23 cellular contexts compared by ENCODE assay signal in genomic region chr9:103755986-103756385, GRCh38.
"Had no signal": no experiment of that assay in that cellular context is flagged by ENCODE, and none has a peak within 500 bp of the region (broad histone marks: within the 10 kb centered on the region; RNA-seq: fewer than 3 reads in every experiment).

No MANE protein-coding gene starts in this region.

- H3K27ac Mint-ChIP-seq: memory B cell; natural killer cell; progenitor cell of endocrine pancreas; stimulated activated memory B cell treated with anti-CD40 and anti-IgM and Interleukin-4, amounts not matched to agents 10 μg/mL and 1 μg/mL and 100 μg/mL, for 72 hours; type B pancreatic cell had no signal

- H3K4me3 ChIP-seq: dorsolateral prefrontal cortex, gastrocnemius medialis, lung, right atrium auricular region, testis, tibial artery had no signal

- H3K4me3 Mint-ChIP-seq: memory B cell; natural killer cell; neural crest cell; stimulated activated memory B cell treated with anti-CD40 and anti-IgM and Interleukin-4, amounts not matched to agents 10 μg/mL and 1 μg/mL and 100 μg/mL, for 72 hours; type B pancreatic cell had no signal

- H3K27me3 ChIP-seq: dorsolateral prefrontal cortex, gastrocnemius medialis, neutrophil, right atrium auricular region, testis, tibial artery had no signal

- H3K4me1 ChIP-seq: gastrocnemius medialis, parathyroid adenoma, right atrium auricular region, testis, tibial artery had no signal

- H3K27ac ChIP-seq: dorsolateral prefrontal cortex, gastrocnemius medialis, neutrophil, parathyroid adenoma, right atrium auricular region, testis, tibial artery had no signal

- DNase-seq: dorsolateral prefrontal cortex; effector CD4-positive, alpha-beta T cell; gastrocnemius medialis; head of caudate nucleus; kidney; natural killer cell; stimulated activated CD4-positive, alpha-beta T cell treated with anti-CD3 and anti-CD28 coated beads, Interleukin-2, amount 100 ng/mL, for 24 hours; stimulated activated CD4-positive, alpha-beta T cell treated with anti-CD3 and anti-CD28 coated beads, Interleukin-4, amount 100 ng/mL, for 24 hours; stimulated activated naive CD8-positive, alpha-beta T cell treated with anti-CD3 and anti-CD28 coated beads, Interleukin-15, Interleukin-2, amounts not matched to agents 100 U/mL and 50 U/mL, for 24 hours; substantia nigra; testis; tibial artery had no signal

- ATAC-seq: gastrocnemius medialis; left lobe of liver; natural killer cell; sciatic nerve; stimulated activated memory B cell treated with anti-CD40 and anti-IgM and Interleukin-4, amounts not matched to agents 10 μg/mL and 1 μg/mL and 100 μg/mL, for 72 hours; stimulated activated naive CD8-positive, alpha-beta T cell treated with anti-CD3 and anti-CD28 coated beads, Interleukin-15, Interleukin-2, amounts not matched to agents 100 U/mL and 50 U/mL, for 24 hours had no signal

- H2AFZ ChIP-seq: parathyroid adenoma had no signal

- H3K9me3 ChIP-seq: gastrocnemius medialis, neutrophil, testis, tibial artery had no signal

- H3K79me2 ChIP-seq: parathyroid adenoma had no signal

- H3K4me1 Mint-ChIP-seq: memory B cell; natural killer cell; stimulated activated memory B cell treated with anti-CD40 and anti-IgM and Interleukin-4, amounts not matched to agents 10 μg/mL and 1 μg/mL and 100 μg/mL, for 72 hours had no signal

- H3K27me3 Mint-ChIP-seq: memory B cell; progenitor cell of endocrine pancreas; stimulated activated memory B cell treated with anti-CD40 and anti-IgM and Interleukin-4, amounts not matched to agents 10 μg/mL and 1 μg/mL and 100 μg/mL, for 72 hours; type B pancreatic cell had no signal

- H3K9me3 Mint-ChIP-seq: neural crest cell; stimulated activated memory B cell treated with anti-CD40 and anti-IgM and Interleukin-4, amounts not matched to agents 10 μg/mL and 1 μg/mL and 100 μg/mL, for 72 hours; type B pancreatic cell had no signal

- H3K36me3 Mint-ChIP-seq: memory B cell; natural killer cell; stimulated activated memory B cell treated with anti-CD40 and anti-IgM and Interleukin-4, amounts not matched to agents 10 μg/mL and 1 μg/mL and 100 μg/mL, for 72 hours; type B pancreatic cell had no signal

- H3K36me3 ChIP-seq: gastrocnemius medialis, neutrophil, right atrium auricular region, tibial artery had no signal

- H3K9ac ChIP-seq: parathyroid adenoma had no signal
